22 cellular contexts compared by ENCODE assay signal in genomic region chr22:50585781-50586180, GRCh38. TPM values are rescaled to one million over a fixed set of nuclear protein-coding genes. Genes with fewer than 3 reads are reported as not detected.
DNase-seq lines count a peak whose midpoint lies in the region; ATAC-seq, FAIRE-seq and TF ChIP-seq lines count a peak whose summit lies in the region.
"Had no signal": no experiment of that assay in that cellular context is flagged by ENCODE, and none has a peak within 500 bp of the region (broad histone marks: within the 10 kb centered on the region; RNA-seq: fewer than 3 reads in every experiment).

No MANE protein-coding gene starts in this region.

- no peak overlapping the region for H3K4me3 ChIP-seq in kidney (ENCODE audit: low read length in 2 of 2)
- no peak overlapping the region for H3K4me3 ChIP-seq in upper lobe of right lung
- no peak overlapping the region for H3K4me3 ChIP-seq in smooth muscle cell
- H3K4me3 ChIP-seq: BLaER1, GM23338 had no signal

- peaks cover 5% of the 10 kb centered on the region for H3K27me3 Mint-ChIP-seq in activated naive CD4-positive, alpha-beta T cell treated with anti-CD3 and anti-CD28 coated beads, Interleukin-2, amount 10 ng/mL, durations not matched to agents 7 days and 5 days
- H3K27me3 Mint-ChIP-seq: CD4-positive, alpha-beta memory T cell had no signal

- peak; percentile 35; the same call in 1 of the 2 replicates for TF ChIP-seq POLR2A in Raji (IDR thresholded peaks at IDR 0.05; ENCODE audit: insufficient read depth, low read depth, low read length)

- H3K4me3 Mint-ChIP-seq in activated naive CD4-positive, alpha-beta T cell treated with anti-CD3 and anti-CD28 coated beads, Interleukin-2, amount 10 ng/mL, durations not matched to agents 7 days and 5 days = no peak overlapping the region
- H3K4me3 Mint-ChIP-seq: CD14-positive monocyte, GM23338, HFFc6 had no signal

- peak; percentile 13 for DNase-seq in activated naive CD4-positive, alpha-beta T cell treated with anti-CD3 and anti-CD28 coated beads, Interleukin-2, amount 10 ng/mL, durations not matched to agents 7 days and 5 days
- no peak for DNase-seq in activated naive CD4-positive, alpha-beta T cell treated with anti-CD3 and anti-CD28 coated beads, Interleukin-2, amount 50 U/mL, for 72 hours (ENCODE audit: low spot score in 2 of 2)
- DNase-seq in kidney = peak; percentile 26
- DNase-seq in upper lobe of right lung = peak; percentile 23
- no peak for DNase-seq in smooth muscle cell (lab: John Stamatoyannopoulos, UW; ENCODE audit: unreplicated experiment)
- DNase-seq in DMS79 (lab: John Stamatoyannopoulos, UW) = no peak
- DNase-seq: 8988T; CD4-positive, alpha-beta memory T cell; DMS153; DMS79 treated with DMSO at 0.1 percent for 48 hours; GF-D8; H7; HFFc6 had no signal

- no peak overlapping the region for H3K4me2 ChIP-seq in smooth muscle cell
- H3K4me2 ChIP-seq: BLaER1, GM23338 had no signal

- TF ChIP-seq CTCF in kidney (IDR thresholded peaks at IDR 0.05; ENCODE audit: borderline replicate concordance, extremely low read depth, insufficient read depth) = no peak
- TF ChIP-seq CTCF in upper lobe of right lung (IDR thresholded peaks at IDR 0.05) = no peak
- no peak for TF ChIP-seq CTCF in smooth muscle cell (IDR thresholded peaks at IDR 0.05; ENCODE audit: borderline replicate concordance, insufficient read depth, poor library complexity, severe bottlenecking)

- H3K27me3 ChIP-seq in upper lobe of right lung = no peaks in the 10 kb centered on the region
- peaks cover 7% of the 10 kb centered on the region for H3K27me3 ChIP-seq in smooth muscle cell (ENCODE audit: low read depth)
- H3K27me3 ChIP-seq: BLaER1 had no signal

- H3F3A ChIP-seq in smooth muscle cell (ENCODE audit: low read depth) = no peaks in the 10 kb centered on the region

- H3K9me3 ChIP-seq in kidney (ENCODE audit: control insufficient read depth in 1 of 2, low read length in 2 of 2) (no peaks in the 10 kb centered on the region), upper lobe of right lung (no peaks in the 10 kb centered on the region), smooth muscle cell (replicated peaks; ENCODE audit: low read depth) (no peaks in the 10 kb centered on the region)
- H3K9me3 ChIP-seq: BLaER1 had no signal

- peaks cover 0 to 13% of the 10 kb centered on the region in 2 donors for H3K4me1 ChIP-seq in kidney (ENCODE audit: control insufficient read depth in 1 of 2, insufficient read depth in 1 of 2, low read depth in 1 of 2, low read length in 2 of 2)
- peaks cover 13% of the 10 kb centered on the region for H3K4me1 ChIP-seq in upper lobe of right lung
- peaks cover 6% of the 10 kb centered on the region for H3K4me1 ChIP-seq in smooth muscle cell (ENCODE audit: low read depth)

- peaks cover 6% of the 10 kb centered on the region for H3K36me3 Mint-ChIP-seq in activated naive CD4-positive, alpha-beta T cell treated with anti-CD3 and anti-CD28 coated beads, Interleukin-2, amount 10 ng/mL, durations not matched to agents 7 days and 5 days
- peaks cover 5 to 6% of the 10 kb centered on the region in 2 donors for H3K36me3 Mint-ChIP-seq in activated naive CD4-positive, alpha-beta T cell treated with anti-CD3 and anti-CD28 coated beads, Interleukin-2, amount 50 U/mL, for 72 hours

- FAIRE-seq in kidney (lab: Jason Lieb, UNC) = no peak

- H3K79me2 ChIP-seq in smooth muscle cell (ENCODE audit: low read depth) = peaks cover 13% of the 10 kb centered on the region

- 93% methylated on average over 8 of the region's 8 CpGs for WGBS in smooth muscle cell (ENCODE audit: low lambda C conversion rate)

- CTCF ChIA-PET in activated naive CD4-positive, alpha-beta T cell treated with anti-CD3 and anti-CD28 coated beads, Interleukin-2, amount 10 ng/mL, durations not matched to agents 7 days and 5 days (lab: Charles Lee) = no interaction called here

- no peak overlapping the region for H2AFZ ChIP-seq in smooth muscle cell (ENCODE audit: low read depth)
- H2AFZ ChIP-seq: GM23338 had no signal

- H3K9ac ChIP-seq in kidney (ENCODE audit: low read length in 2 of 2) (no peak overlapping the region), smooth muscle cell (ENCODE audit: low read depth) (no peak overlapping the region)
- H3K9ac ChIP-seq: BLaER1 had no signal

- no peaks in the 10 kb centered on the region for H3K9me3 Mint-ChIP-seq in activated naive CD4-positive, alpha-beta T cell treated with anti-CD3 and anti-CD28 coated beads, Interleukin-2, amount 10 ng/mL, durations not matched to agents 7 days and 5 days
- H3K9me3 Mint-ChIP-seq in activated naive CD4-positive, alpha-beta T cell treated with anti-CD3 and anti-CD28 coated beads, Interleukin-2, amount 50 U/mL, for 72 hours = no peaks in the 10 kb centered on the region
- H3K9me3 Mint-ChIP-seq: CD14-positive monocyte; CD4-positive, alpha-beta memory T cell; GM23338; HFFc6 had no signal

- H3K27ac ChIP-seq in kidney (ENCODE audit: low read depth in 2 of 2, low read length in 2 of 2) = no peak overlapping the region
- no peak overlapping the region for H3K27ac ChIP-seq in upper lobe of right lung
- H3K27ac ChIP-seq in smooth muscle cell (ENCODE audit: low read depth) = no peak overlapping the region
- H3K27ac ChIP-seq: BLaER1, HL-60 had no signal

- H3K4me1 Mint-ChIP-seq in activated naive CD4-positive, alpha-beta T cell treated with anti-CD3 and anti-CD28 coated beads, Interleukin-2, amount 10 ng/mL, durations not matched to agents 7 days and 5 days = peaks cover 21% of the 10 kb centered on the region

- intact Hi-C loops in kidney (cut with DNase I) = no loop called here
- intact Hi-C loops in upper lobe of right lung (cut with DNase I) = no loop called here

- no peaks in the 10 kb centered on the region for H4K20me1 ChIP-seq in smooth muscle cell (ENCODE audit: low read depth)

- no peaks in the 10 kb centered on the region for H3K36me3 ChIP-seq in kidney (ENCODE audit: control insufficient read depth in 1 of 2, insufficient read depth in 2 of 2, low read length in 2 of 2)
- H3K36me3 ChIP-seq in upper lobe of right lung = no peaks in the 10 kb centered on the region
- no peaks in the 10 kb centered on the region for H3K36me3 ChIP-seq in smooth muscle cell (ENCODE audit: low read depth)

- ATAC-seq in activated naive CD4-positive, alpha-beta T cell treated with anti-CD3 and anti-CD28 coated beads, Interleukin-2, amount 50 U/mL, for 72 hours = no peak
- no peak for ATAC-seq in upper lobe of right lung
- ATAC-seq: GM23338, HCT116 had no signal

- no peak overlapping the region for H3K27ac Mint-ChIP-seq in activated naive CD4-positive, alpha-beta T cell treated with anti-CD3 and anti-CD28 coated beads, Interleukin-2, amount 10 ng/mL, durations not matched to agents 7 days and 5 days
- no peak overlapping the region for H3K27ac Mint-ChIP-seq in activated naive CD4-positive, alpha-beta T cell treated with anti-CD3 and anti-CD28 coated beads, Interleukin-2, amount 50 U/mL, for 72 hours
- H3K27ac Mint-ChIP-seq: GM23338, HFFc6 had no signal

RNA-seq across cellular contexts. Expression of gene CHKB, which starts 3.1 kb away (rescaled TPM):
- total RNA-seq in activated naive CD4-positive, alpha-beta T cell treated with anti-CD3 and anti-CD28 coated beads, Interleukin-2, amount 50 U/mL, for 72 hours = 100 to 1,000 TPM in 1 of 2 donors, 10 to 100 TPM in 1; 83.8 to 127 TPM
- total RNA-seq in kidney (91.7 TPM), upper lobe of right lung (66.7 TPM), smooth muscle cell (33.6 and 35.2 TPM in 2 replicates)
- polyA plus RNA-seq in kidney (ENCODE audit: insufficient read depth, low read depth, low replicate concordance) (73.0 TPM), smooth muscle cell (62.8 and 64.8 TPM in 2 replicates)

RNA-seq across cellular contexts. Expression of gene CPT1B, which starts 7.6 kb away (rescaled TPM):
- 10 to 100 TPM; 61.8 to 92.2 TPM for total RNA-seq in activated naive CD4-positive, alpha-beta T cell treated with anti-CD3 and anti-CD28 coated beads, Interleukin-2, amount 50 U/mL, for 72 hours
- total RNA-seq in kidney = 34.3 TPM
- 20.6 TPM for polyA plus RNA-seq in kidney (ENCODE audit: insufficient read depth, low read depth, low replicate concordance)
- 12.7 TPM for total RNA-seq in upper lobe of right lung
- total RNA-seq in smooth muscle cell = 13.1 and 19.3 TPM in 2 replicates
- polyA plus RNA-seq in smooth muscle cell = 20.7 and 38.3 TPM in 2 replicates

RNA-seq across cellular contexts. Expression of gene MAPK8IP2, which starts 14.8 kb away (rescaled TPM):
- under 1 TPM; 0.27 to 0.54 TPM for total RNA-seq in activated naive CD4-positive, alpha-beta T cell treated with anti-CD3 and anti-CD28 coated beads, Interleukin-2, amount 50 U/mL, for 72 hours
- 1.1 TPM for total RNA-seq in kidney
- polyA plus RNA-seq in kidney (ENCODE audit: insufficient read depth, low read depth, low replicate concordance) = 1.0 TPM
- 2.6 TPM for total RNA-seq in upper lobe of right lung
- 0.63 TPM in 2 replicates for total RNA-seq in smooth muscle cell
- 1.2 and 1.5 TPM in 2 replicates for polyA plus RNA-seq in smooth muscle cell
- polyA plus RNA-seq: CD14-positive monocyte; CD4-positive, alpha-beta memory T cell had no signal

RNA-seq across cellular contexts. Expression of gene SYCE3, which starts 23.1 kb away (rescaled TPM):
- total RNA-seq in activated naive CD4-positive, alpha-beta T cell treated with anti-CD3 and anti-CD28 coated beads, Interleukin-2, amount 50 U/mL, for 72 hours = 1 to 10 TPM in 1 of 2 donors, under 1 TPM in 1; 0.80 to 3.9 TPM
- total RNA-seq in kidney (not detected), upper lobe of right lung (not detected), smooth muscle cell (not detected in 2 replicates)
- polyA plus RNA-seq in kidney (ENCODE audit: insufficient read depth, low read depth, low replicate concordance) (4.6 TPM), smooth muscle cell (not detected in 2 replicates)
- total RNA-seq: A673; CD4-positive, alpha-beta memory T cell; GM23338; H7; HFFc6; HT1080 had no signal
- polyA plus RNA-seq: AG04450, GM23338 had no signal

RNA-seq across cellular contexts. Expression of gene KLHDC7B, which starts 40.1 kb away (rescaled TPM):
- total RNA-seq in activated naive CD4-positive, alpha-beta T cell treated with anti-CD3 and anti-CD28 coated beads, Interleukin-2, amount 50 U/mL, for 72 hours = 10 to 100 TPM in 1 of 2 donors, 1 to 10 TPM in 1; 2.6 to 11.0 TPM
- 16.1 TPM for total RNA-seq in kidney
- 1.4 TPM for polyA plus RNA-seq in kidney (ENCODE audit: insufficient read depth, low read depth, low replicate concordance)
- 0.69 TPM for total RNA-seq in upper lobe of right lung
- 0.31 and 1.1 TPM in 2 replicates for total RNA-seq in smooth muscle cell
- 1.5 and 2.2 TPM in 2 replicates for polyA plus RNA-seq in smooth muscle cell
- total RNA-seq: GM23338, H7, HT1080 had no signal
- polyA plus RNA-seq: GM23338 had no signal

Comparison
In these comparisons a context has a peak if more than half of its experiments do, and no peak if none do; other contexts are left out.
1. DNase-seq: peak in activated naive CD4-positive, alpha-beta T cell treated with anti-CD3 and anti-CD28 coated beads, Interleukin-2, amount 10 ng/mL, durations not matched to agents 7 days and 5 days (single experiment), kidney (single experiment) and upper lobe of right lung (single experiment); none in activated naive CD4-positive, alpha-beta T cell treated with anti-CD3 and anti-CD28 coated beads, Interleukin-2, amount 50 U/mL, for 72 hours (0 of 2), smooth muscle cell (single experiment) and DMS79 (single experiment).